In the genomic region with DNA sequence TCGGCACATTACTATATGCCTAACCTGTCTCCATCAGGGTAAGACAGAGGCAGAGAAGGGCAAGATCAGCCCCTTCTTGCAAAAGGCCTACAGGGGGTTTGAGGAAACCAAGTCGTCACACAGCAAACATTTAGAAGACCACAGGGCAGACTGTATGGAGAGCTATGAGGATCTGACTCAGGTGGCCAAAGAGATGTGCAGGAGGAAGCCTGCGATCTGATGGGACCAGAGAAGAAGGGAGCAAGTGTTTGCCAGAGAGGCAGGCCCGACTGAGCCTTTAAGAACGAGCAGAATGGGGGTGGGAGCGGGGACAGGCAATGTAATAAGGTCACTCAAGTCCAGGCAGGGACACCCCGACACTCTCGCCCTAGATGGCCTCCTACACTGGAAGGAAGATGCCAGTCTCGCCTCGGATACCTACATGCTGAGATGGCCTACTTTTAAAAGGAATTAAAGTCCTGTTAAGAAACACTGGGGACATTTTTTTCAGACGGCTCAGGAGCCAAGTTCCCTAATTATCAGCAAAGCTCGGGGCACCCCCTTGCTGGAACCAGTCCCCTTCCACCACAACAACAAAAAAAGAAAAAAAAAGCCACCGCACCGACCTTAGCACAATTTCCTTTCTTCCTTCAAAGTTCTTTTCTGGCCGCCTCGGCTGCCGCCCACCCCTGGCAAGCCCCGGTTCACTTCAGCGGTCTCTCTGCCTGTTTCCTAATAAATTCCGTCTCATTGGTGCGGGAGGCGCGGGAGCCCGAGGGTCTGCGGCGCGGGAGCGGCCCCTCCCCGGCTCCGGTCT, we compare ENCODE assay signal across 8 cellular contexts. TPM values are rescaled to one million over a fixed set of nuclear protein-coding genes. Genes with fewer than 3 reads are reported as not detected.
DNase-seq lines count a peak whose midpoint lies in the region; ATAC-seq, FAIRE-seq and TF ChIP-seq lines count a peak whose summit lies in the region.

No MANE protein-coding gene starts in this region.

- DNase-seq in activated CD8-positive, alpha-beta memory T cell treated with anti-CD3 and anti-CD28 coated beads, Interleukin-2, amount 10 ng/mL, durations not matched to agents 7 days and 5 days = no peak
- DNase-seq in activated CD8-positive, alpha-beta memory T cell treated with anti-CD3 and anti-CD28 coated beads, Interleukin-2, amount 50 U/mL, for 48 hours = no peak
- no peak for DNase-seq in T-helper 2 cell treated with Interferon-gamma antibody and Interleukin-4, amounts not matched to agents 5 μg/mL and 100 μg/mL, for 36 hours (ENCODE audit: low spot score)
- DNase-seq in foreskin fibroblast = no peak
- no peak for DNase-seq in skeletal muscle cell (ENCODE audit: low read depth)
- DNase-seq in D721Med (ENCODE audit: insufficient read length, low spot score) = no peak
- no peak for DNase-seq in NCI-H2029 (lab: John Stamatoyannopoulos, UW)

- H3K4me1 Mint-ChIP-seq in activated CD8-positive, alpha-beta memory T cell treated with anti-CD3 and anti-CD28 coated beads, Interleukin-2, amount 10 ng/mL, durations not matched to agents 7 days and 5 days = peaks cover 30% of the 10 kb centered on the region
- peaks cover 29% of the 10 kb centered on the region for H3K4me1 Mint-ChIP-seq in T-helper 2 cell treated with Interferon-gamma antibody and Interleukin-4, amounts not matched to agents 5 μg/mL and 100 μg/mL, for 36 hours (ENCODE audit: low read depth)

- H3K36me3 Mint-ChIP-seq in activated CD8-positive, alpha-beta memory T cell treated with anti-CD3 and anti-CD28 coated beads, Interleukin-2, amount 10 ng/mL, durations not matched to agents 7 days and 5 days = peaks cover 1% of the 10 kb centered on the region
- no peaks in the 10 kb centered on the region for H3K36me3 Mint-ChIP-seq in T-helper 2 cell treated with Interferon-gamma antibody and Interleukin-4, amounts not matched to agents 5 μg/mL and 100 μg/mL, for 36 hours (ENCODE audit: low read depth)

- H3K27ac Mint-ChIP-seq in activated CD8-positive, alpha-beta memory T cell treated with anti-CD3 and anti-CD28 coated beads, Interleukin-2, amount 10 ng/mL, durations not matched to agents 7 days and 5 days = peak overlapping the region; percentile 65
- H3K27ac Mint-ChIP-seq in T-helper 2 cell treated with Interferon-gamma antibody and Interleukin-4, amounts not matched to agents 5 μg/mL and 100 μg/mL, for 36 hours = peak overlapping the region; percentile 68

- CTCF ChIA-PET in activated CD8-positive, alpha-beta memory T cell treated with anti-CD3 and anti-CD28 coated beads, Interleukin-2, amount 10 ng/mL, durations not matched to agents 7 days and 5 days (lab: Charles Lee) = interaction anchor here (1.3 to 2.4 kb wide), 5 partner anchors 8 to 177 kb away, joined by 3 to 10 read pairs (median 8); no protein-coding TSS in a partner anchor

- H3K4me3 Mint-ChIP-seq in activated CD8-positive, alpha-beta memory T cell treated with anti-CD3 and anti-CD28 coated beads, Interleukin-2, amount 10 ng/mL, durations not matched to agents 7 days and 5 days = peak overlapping the region; percentile 78
- peak overlapping the region; percentile 82 for H3K4me3 Mint-ChIP-seq in T-helper 2 cell treated with Interferon-gamma antibody and Interleukin-4, amounts not matched to agents 5 μg/mL and 100 μg/mL, for 36 hours

- FAIRE-seq in D721Med (lab: Jason Lieb, UNC) = no peak

- no peak for ATAC-seq in activated CD8-positive, alpha-beta memory T cell treated with anti-CD3 and anti-CD28 coated beads, Interleukin-2, amount 10 ng/mL, durations not matched to agents 7 days and 5 days
- no peak for ATAC-seq in esophagus mucosa

- no peaks in the 10 kb centered on the region for H3K9me3 Mint-ChIP-seq in activated CD8-positive, alpha-beta memory T cell treated with anti-CD3 and anti-CD28 coated beads, Interleukin-2, amount 10 ng/mL, durations not matched to agents 7 days and 5 days (ENCODE audit: low read depth)
- no peaks in the 10 kb centered on the region for H3K9me3 Mint-ChIP-seq in T-helper 2 cell treated with Interferon-gamma antibody and Interleukin-4, amounts not matched to agents 5 μg/mL and 100 μg/mL, for 36 hours

- TF ChIP-seq CTCF in foreskin fibroblast (IDR thresholded peaks at IDR 0.05; ENCODE audit: low read depth, low read length) (no peak), D721Med (IDR thresholded peaks at IDR 0.05; ENCODE audit: insufficient read depth, missing control alignments) (no peak)

- H3K27me3 Mint-ChIP-seq in activated CD8-positive, alpha-beta memory T cell treated with anti-CD3 and anti-CD28 coated beads, Interleukin-2, amount 10 ng/mL, durations not matched to agents 7 days and 5 days = no peaks in the 10 kb centered on the region
- peaks cover 7% of the 10 kb centered on the region for H3K27me3 Mint-ChIP-seq in T-helper 2 cell treated with Interferon-gamma antibody and Interleukin-4, amounts not matched to agents 5 μg/mL and 100 μg/mL, for 36 hours (ENCODE audit: low read depth)

- H3K4me3 ChIP-seq in foreskin fibroblast (ENCODE audit: low read depth in 1 of 2, low read length in 2 of 2) = peak overlapping the region; percentile 67 to 83
- peak overlapping the region; percentile 85 for H3K4me3 ChIP-seq in skeletal muscle cell (ENCODE audit: low read depth, low read length)

RNA-seq across cellular contexts. Expression of a gene that starts 1.5 kb away (rescaled TPM):
- total RNA-seq in activated CD8-positive, alpha-beta memory T cell treated with anti-CD3 and anti-CD28 coated beads, Interleukin-2, amount 10 ng/mL, durations not matched to agents 7 days and 5 days = 10 to 100 TPM; 12.4 to 20.0 TPM
- 12.2 TPM for total RNA-seq in esophagus mucosa

RNA-seq across cellular contexts. Expression of a gene that starts 42.7 kb away (rescaled TPM):
- 1 to 10 TPM; 1.1 to 2.9 TPM for total RNA-seq in activated CD8-positive, alpha-beta memory T cell treated with anti-CD3 and anti-CD28 coated beads, Interleukin-2, amount 10 ng/mL, durations not matched to agents 7 days and 5 days
- total RNA-seq in esophagus mucosa = 10.4 TPM
